In genomic region chr1:44318097-44319088, GRCh38 we compare ENCODE assay signal across 9 cellular contexts. TPM values are rescaled to one million over a fixed set of nuclear protein-coding genes. Genes with fewer than 3 reads are reported as not detected.
DNase-seq lines count a peak whose midpoint lies in the region; ATAC-seq, FAIRE-seq and TF ChIP-seq lines count a peak whose summit lies in the region.
"Had no signal": no experiment of that assay in that cellular context is flagged by ENCODE, and none has a peak within 500 bp of the region (broad histone marks: within the 10 kb centered on the region; RNA-seq: fewer than 3 reads in every experiment).

No MANE protein-coding gene starts in this region.

- H2AFZ ChIP-seq in K562 (ENCODE audit: low read depth, low read length), result no peak overlapping the region

- no peaks in the 10 kb centered on the region; a peak in 1 of 5 replicates for H3K4me1 ChIP-seq in K562 (replicated peaks in 1 of 2; ENCODE audit: control insufficient read depth in 2 of 2, insufficient read depth in 2 of 2, low read length in 2 of 2)
- no peaks in the 10 kb centered on the region for H3K4me1 ChIP-seq in liver (ENCODE audit: control insufficient read depth in 4 of 4, insufficient read depth in 4 of 4, low read length in 3 of 4)

- H3K4me2 ChIP-seq in K562 (ENCODE audit: insufficient read depth, low read length), result no peak overlapping the region

- FAIRE-seq in K562 (lab: Jason Lieb, UNC), result peak; percentile 89
- FAIRE-seq: A204.1 had no signal

- peak; percentile 66 for DNase-seq in DMS 273 (lab: John Stamatoyannopoulos, UW; ENCODE audit: unreplicated experiment)
- DNase-seq in DMS 273 treated with DMSO at 0.1 percent for 48 hours (lab: John Stamatoyannopoulos, UW), result no peak
- DNase-seq in NB4 (ENCODE audit: low read depth), result peak; percentile 48
- peak in 4 of 5 experiments; percentile 8 to 30 (median 14) for DNase-seq in T-helper 2 cell
- DNase-seq in K562 (ENCODE audit: extremely low read depth in 1 of 4, low spot score in 3 of 4), result peak; percentile 65 to 81 (median 67)
- peak in 4 of 6 experiments; percentile 13 to 65 (median 36) for DNase-seq in stimulated activated naive CD4-positive, alpha-beta T cell (lab: John Stamatoyannopoulos, UW)

- no peaks in the 10 kb centered on the region for H3K79me2 ChIP-seq in K562 (ENCODE audit: control insufficient read depth, insufficient read depth, low read length)

- CTCF ChIA-PET in K562 (lab: Yijun Ruan, JAX; ENCODE audit: low intra/inter-chr PET ratio), result interaction anchor here (0.7 to 2.2 kb wide), 2 partner anchors 17 to 101 kb away, joined by 3 to 6 read pairs; no protein-coding TSS in a partner anchor

- H3K4me3 ChIP-seq in NB4 (ENCODE audit: low read depth, low read length), result no peak overlapping the region
- H3K4me3 ChIP-seq in K562, result no peak overlapping the region
- no peak overlapping the region for H3K4me3 ChIP-seq in liver (ENCODE audit: low read depth in 1 of 3, low read length in 3 of 3)

- no peaks in the 10 kb centered on the region for H3K9me3 ChIP-seq in K562 (replicated peaks; ENCODE audit: control insufficient read depth, insufficient read depth, low read depth, low read length)
- H3K9me3 ChIP-seq in liver (ENCODE audit: control insufficient read depth in 4 of 4, low read length in 3 of 4), result no peaks in the 10 kb centered on the region

- no peaks in the 10 kb centered on the region; the same call in 1 of the 2 replicates for H4K20me1 ChIP-seq in K562 (replicated peaks; ENCODE audit: control insufficient read depth, insufficient read depth, low read length)

- intact Hi-C loops in K562 (cut with micrococcal nuclease), result loop anchor here (1.0 to 2.0 kb wide), 2 partner anchors 102 to 226 kb away; no protein-coding TSS in a partner anchor

- no peak for TF ChIP-seq EP300 in K562 (IDR thresholded peaks at IDR 0.05; ENCODE audit: low read length)

- TF ChIP-seq RAD21 in K562 (CRISPR knock-in tag; conservative IDR thresholded peaks at IDR 0.05 in 1 of 2, IDR thresholded peaks at IDR 0.05 in 1 of 2) (peak; percentile 52 to 68), liver (IDR thresholded peaks at IDR 0.05) (peak; percentile 84 to 93)

- no peaks in the 10 kb centered on the region for H3K27me3 ChIP-seq in K562 (ENCODE audit: control insufficient read depth in 2 of 2, insufficient read depth in 2 of 2, low read length in 2 of 2)
- no peaks in the 10 kb centered on the region for H3K27me3 ChIP-seq in liver (ENCODE audit: control insufficient read depth in 4 of 4, insufficient read depth in 4 of 4, low read length in 3 of 4)

- 39% methylated on average over 9 of the region's 9 CpGs for WGBS in K562 (ENCODE audit: insufficient coverage, low coverage, missing lambda C conversion rate)
- WGBS in liver, result 41% methylated on average over 9 of the region's 9 CpGs

- H3K9me1 ChIP-seq in K562 (ENCODE audit: control insufficient read depth, insufficient read depth, low read length), result peaks cover 6% of the 10 kb centered on the region

- ATAC-seq in K562 (peak; percentile 81), GM18870 (IDR thresholded peaks at IDR 0.05; ENCODE audit: unreplicated experiment) (no peak)

- in situ Hi-C loops in K562 (cut with MboI), result no loop called here

- no peak overlapping the region for H3K9ac ChIP-seq in K562 (ENCODE audit: insufficient read depth in 1 of 2, low read depth in 2 of 2, low read length in 2 of 2)
- H3K9ac ChIP-seq in liver (ENCODE audit: low read depth in 1 of 2, low read length in 2 of 2), result no peak overlapping the region

- no peak overlapping the region for H3K27ac ChIP-seq in K562 (ENCODE audit: extremely low read depth, low read depth, low read length)
- no peak overlapping the region for H3K27ac ChIP-seq in liver (ENCODE audit: low read depth in 1 of 2, low read length in 2 of 2)

- no peak for TF ChIP-seq POLR2A in NB4 (IDR thresholded peaks at IDR 0.05; ENCODE audit: extremely low read depth, insufficient read length)
- no peak for TF ChIP-seq POLR2A in K562 (conservative IDR thresholded peaks at IDR 0.05)

- POLR2A ChIA-PET in K562 (lab: Yijun Ruan, JAX), result interaction anchor here (0.6 kb wide), 1 partner anchor 250 kb away, joined by 3 read pairs; no protein-coding TSS in a partner anchor

- peak; percentile 72 for TF ChIP-seq CTCF in NB4 (IDR thresholded peaks at IDR 0.05; ENCODE audit: low read depth, low read length)
- TF ChIP-seq CTCF in K562 (IDR thresholded peaks at IDR 0.05 in 2 of 3, conservative IDR thresholded peaks at IDR 0.05 in 1 of 3; ENCODE audit: insufficient read depth in 2 of 3, low read depth in 1 of 3, low read length in 3 of 3), result peak; percentile 71 to 92 (median 88)
- peak; percentile 84 for TF ChIP-seq CTCF in liver (IDR thresholded peaks at IDR 0.05; ENCODE audit: low read depth, low read length, missing input control)

- peaks cover 70% of the 10 kb centered on the region; the same call in 2 of the 3 replicates for H3K36me3 ChIP-seq in K562 (ENCODE audit: control insufficient read depth, insufficient read depth, low read length)
- H3K36me3 ChIP-seq in liver (ENCODE audit: control insufficient read depth in 4 of 4, insufficient read depth in 3 of 4, low read depth in 1 of 4, low read length in 3 of 4), result peaks cover 0 to 23% (median 10%) of the 10 kb centered on the region in 4 donors

- no TSS peak for BruUV-seq in K562 (replicated peaks; lab: Mats Ljungman, UMichigan)

TF ChIP-seq in K562, 482 proteins besides CTCF, POLR2A, EP300 and RAD21 (continues in another document):
- no peak for TF ChIP-seq GATAD2A (IDR thresholded peaks at IDR 0.05)

TF ChIP-seq in liver, 16 proteins besides CTCF, POLR2A, EP300 and RAD21:
- TF ChIP-seq HNF4G (IDR thresholded peaks at IDR 0.05), result no peak

RNA-seq across cellular contexts. Expression of gene ERI3, which starts 36.7 kb away (rescaled TPM):
- 46.7 and 60.1 TPM in 2 replicates for total RNA-seq in K562 (2011; cell fraction: chromatin; rRNA removed; ENCODE audit: low replicate concordance)
- total RNA-seq in K562 (2011; cell fraction: nucleolus; rRNA removed), result 42.9 and 47.8 TPM in 2 replicates
- 36.1 and 43.2 TPM in 2 replicates for total RNA-seq in K562 (2011; cell fraction: nucleoplasm; rRNA removed)
- total RNA-seq in K562 (2014; rRNA removed), result 68.3 and 104 TPM in 2 replicates
- total RNA-seq in K562 (2014; rRNA removed; fragmentation: Illumina TruSeq; extraction: Trizol), result 46.0 and 49.4 TPM in 2 replicates
- 56.6 and 60.8 TPM in 2 replicates for total RNA-seq in K562 (2015; rRNA removed; fragmentation: Illumina TruSeq; extraction: Trizol)
- total RNA-seq in K562 (2021), result 93.4 and 95.6 TPM in 2 replicates
- polyA plus RNA-seq in K562 (2011; rRNA removed), result 67.2 and 78.9 TPM in 2 replicates
- polyA plus RNA-seq in K562 (2011; cell fraction: cytosol; rRNA removed), result 111 and 174 TPM in 2 replicates
- 60.6 and 65.5 TPM in 2 replicates for polyA plus RNA-seq in K562 (2011; cell fraction: nucleus; rRNA removed)
- polyA plus RNA-seq in K562 (2012), result 82.3 and 83.0 TPM in 2 replicates
- polyA plus RNA-seq in K562 (2014; fragmentation: Illumina TruSeq; extraction: Trizol), result 72.9 and 87.0 TPM in 2 replicates
- 10 to 100 TPM; 47.8 to 78.4 TPM for polyA plus RNA-seq in K562 (2014; fragmentation: Nextera tagmentation; extraction: Ambion mirVana)
- polyA plus RNA-seq in K562 (2014; rRNA removed), result 56.9 and 67.2 TPM in 2 replicates
- polyA minus RNA-seq in K562 (2011; rRNA and poly(A)+ RNA removed), result 51.7 and 62.4 TPM in 2 replicates
- 60.6 and 72.0 TPM in 2 replicates for polyA minus RNA-seq in K562 (2011; cell fraction: cytosol; rRNA and poly(A)+ RNA removed)
- polyA minus RNA-seq in K562 (2011; cell fraction: nucleus; rRNA and poly(A)+ RNA removed), result 21.0 and 34.3 TPM in 2 replicates
- total RNA-seq in liver, result 10 to 100 TPM; 15.7 to 22.7 TPM
- 10 to 100 TPM; 20.0 to 23.8 TPM for polyA plus RNA-seq in liver
